ENCODE assay signal across 21 cellular contexts in the genomic region with DNA sequence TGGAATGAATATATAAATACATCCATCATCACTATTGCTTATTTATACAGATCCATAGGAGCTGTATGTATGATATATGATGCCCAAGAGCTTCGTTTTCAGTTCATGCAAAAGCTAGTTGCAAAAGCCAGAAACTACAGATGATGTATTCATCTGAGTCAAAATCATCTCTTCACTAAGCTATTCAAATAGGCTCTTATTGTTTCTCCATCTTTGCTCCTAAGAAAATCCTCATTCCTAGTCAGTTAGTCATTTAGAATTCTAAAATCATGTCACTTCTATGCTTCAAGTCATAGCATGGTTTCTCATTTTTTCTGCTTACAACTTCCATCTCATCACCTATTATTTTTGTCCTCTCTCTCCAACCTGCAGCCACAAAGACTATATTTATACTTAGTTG.
"Had no signal": no experiment of that assay in that cellular context is flagged by ENCODE, and none has a peak within 500 bp of the region (broad histone marks: within the 10 kb centered on the region; RNA-seq: fewer than 3 reads in every experiment).

No MANE protein-coding gene starts in this region.

- H3K36me3 ChIP-seq: brain microvascular endothelial cell, right atrium auricular region, tibial artery, uterus had no signal

- H3K36me3 Mint-ChIP-seq: activated naive CD4-positive, alpha-beta T cell treated with anti-CD3 and anti-CD28 coated beads, Interleukin-2, amount 50 U/mL, for 24 hours; naive thymus-derived CD4-positive, alpha-beta T cell had no signal

- H3K4me1 Mint-ChIP-seq: activated CD4-positive, alpha-beta T cell treated with anti-CD3 and anti-CD28 coated beads, Interleukin-2, amount 10 ng/mL, durations not matched to agents 24 days and 14 days; activated naive CD4-positive, alpha-beta T cell treated with anti-CD3 and anti-CD28 coated beads, Interleukin-2, amount 50 U/mL, for 24 hours had no signal

- H3K27me3 Mint-ChIP-seq: activated CD4-positive, alpha-beta T cell treated with anti-CD3 and anti-CD28 coated beads, Interleukin-2, amount 10 ng/mL, durations not matched to agents 24 days and 14 days; activated naive CD4-positive, alpha-beta T cell treated with anti-CD3 and anti-CD28 coated beads, Interleukin-2, amount 50 U/mL, for 24 hours; dendritic cell treated with granulocyte-macrophage colony-stimulating factor and Interleukin-4, amounts not matched to agents 40 ng/mL and 50 ng/mL, for 4 days; effector memory CD8-positive, alpha-beta T cell; naive thymus-derived CD4-positive, alpha-beta T cell had no signal

- H3K4me1 ChIP-seq: right atrium auricular region, tibial artery, uterus had no signal

- H3K4me3 Mint-ChIP-seq: activated CD4-positive, alpha-beta T cell treated with anti-CD3 and anti-CD28 coated beads, Interleukin-2, amount 10 ng/mL, durations not matched to agents 24 days and 14 days; activated CD8-positive, alpha-beta T cell treated with anti-CD3 and anti-CD28 coated beads, Interleukin-2, amount 10 ng/mL, durations not matched to agents 7 days and 5 days; activated naive CD4-positive, alpha-beta T cell treated with anti-CD3 and anti-CD28 coated beads, Interleukin-2, amount 50 U/mL, for 24 hours; dendritic cell treated with granulocyte-macrophage colony-stimulating factor and Interleukin-4, amounts not matched to agents 40 ng/mL and 50 ng/mL, for 4 days; effector memory CD8-positive, alpha-beta T cell; naive thymus-derived CD4-positive, alpha-beta T cell had no signal

- H3K27me3 ChIP-seq: brain microvascular endothelial cell, right atrium auricular region, tibial artery, uterus had no signal

- ATAC-seq: activated CD8-positive, alpha-beta T cell treated with anti-CD3 and anti-CD28 coated beads, Interleukin-2, amount 10 ng/mL, durations not matched to agents 7 days and 5 days; effector memory CD8-positive, alpha-beta T cell; left lobe of liver; naive thymus-derived CD4-positive, alpha-beta T cell had no signal

- H3K9me3 Mint-ChIP-seq: activated CD4-positive, alpha-beta T cell treated with anti-CD3 and anti-CD28 coated beads, Interleukin-2, amount 10 ng/mL, durations not matched to agents 24 days and 14 days; dendritic cell treated with granulocyte-macrophage colony-stimulating factor and Interleukin-4, amounts not matched to agents 40 ng/mL and 50 ng/mL, for 4 days had no signal

- DNase-seq: activated CD4-positive, alpha-beta T cell treated with anti-CD3 and anti-CD28 coated beads, Interleukin-2, amount 10 ng/mL, durations not matched to agents 24 days and 14 days; activated CD4-positive, CD25-positive, alpha-beta regulatory T cell; activated CD8-positive, alpha-beta memory T cell treated with anti-CD3 and anti-CD28 coated beads, Interleukin-2, amount 50 U/mL, for 4 hours; activated CD8-positive, alpha-beta T cell treated with anti-CD3 and anti-CD28 coated beads, Interleukin-2, amount 10 ng/mL, durations not matched to agents 7 days and 5 days; activated effector memory CD4-positive, alpha-beta T cell treated with anti-CD3 and anti-CD28 coated beads, Interleukin-2, amount 50 U/mL, for 16 hours; activated T-cell treated with anti-CD3 and anti-CD28 coated beads, Interleukin-2, amount 50 U/mL, for 48 hours; amniotic stem cell; brain microvascular endothelial cell; effector memory CD8-positive, alpha-beta T cell; islet precursor cell; naive thymus-derived CD4-positive, alpha-beta T cell; small intestine; stimulated activated CD4-positive, alpha-beta T cell treated with anti-CD3 and anti-CD28 coated beads, Interleukin-4, amount 100 ng/mL, for 24 hours; stimulated activated naive CD4-positive, alpha-beta T cell; T-helper 2 cell; tibial artery; uterus had no signal

- H3K27ac ChIP-seq: brain microvascular endothelial cell, right atrium auricular region, tibial artery, uterus had no signal

- H3K27ac Mint-ChIP-seq: activated CD4-positive, alpha-beta T cell treated with anti-CD3 and anti-CD28 coated beads, Interleukin-2, amount 10 ng/mL, durations not matched to agents 24 days and 14 days; activated CD8-positive, alpha-beta T cell treated with anti-CD3 and anti-CD28 coated beads, Interleukin-2, amount 10 ng/mL, durations not matched to agents 7 days and 5 days; activated naive CD4-positive, alpha-beta T cell treated with anti-CD3 and anti-CD28 coated beads, Interleukin-2, amount 50 U/mL, for 24 hours; dendritic cell treated with granulocyte-macrophage colony-stimulating factor and Interleukin-4, amounts not matched to agents 40 ng/mL and 50 ng/mL, for 4 days; effector memory CD8-positive, alpha-beta T cell; naive thymus-derived CD4-positive, alpha-beta T cell had no signal

- H3K4me3 ChIP-seq: right atrium auricular region, tibial artery, uterus had no signal

- H3K9me3 ChIP-seq: right atrium auricular region, tibial artery, uterus had no signal
